ENCODE assay signal across 8 cellular contexts in genomic region chrX:150568320-150569154, GRCh38. TPM values are rescaled to one million over a fixed set of nuclear protein-coding genes. Genes with fewer than 3 reads are reported as not detected.
A peak's percentile ranks its signal among the peaks of the same experiment; 100 is the strongest.
DNase-seq lines count a peak whose midpoint lies in the region; ATAC-seq and TF ChIP-seq lines count a peak whose summit lies in the region.

MTM1 (plus strand) TSS chrX:150568621; CDS start chrX:150592615, 23,994 bp downstream.

- no peak within 1 kb of the TSS for H3K27ac ChIP-seq in KMS-11
- H3K27ac ChIP-seq in Panc1 (ENCODE audit: low read length) = peak within 1 kb of the TSS; percentile 87
- peak within 1 kb of the TSS; percentile 82 to 83 for H3K27ac ChIP-seq in esophagus (ENCODE audit: low read depth in 2 of 2, low read length in 1 of 2)
- H3K27ac ChIP-seq in mucosa of rectum (ENCODE audit: low read depth in 2 of 2, low read length in 2 of 2) = peak within 1 kb of the TSS; percentile 87 to 93

- peaks cover 43% of the 10 kb centered on the region for H3K4me1 ChIP-seq in KMS-11 (ENCODE audit: low read depth, poor library complexity, severe bottlenecking)
- peaks cover 40% of the 10 kb centered on the region for H3K4me1 ChIP-seq in Panc1 (ENCODE audit: control insufficient read depth, insufficient read depth, low read length)
- H3K4me1 ChIP-seq in esophagus (ENCODE audit: control insufficient read depth in 2 of 2, insufficient read depth in 2 of 2, low read length in 1 of 2) = no peaks in the 10 kb centered on the region
- peaks cover 13 to 29% of the 10 kb centered on the region in 2 donors for H3K4me1 ChIP-seq in mucosa of rectum (ENCODE audit: control insufficient read depth in 2 of 2, insufficient read depth in 2 of 2, low read length in 2 of 2)

- peaks cover 36% of the 10 kb centered on the region for H3K4me1 Mint-ChIP-seq in activated T-cell treated with anti-CD3 and anti-CD28 coated beads, Interleukin-2, amount 50 U/mL, for 4 hours (ENCODE audit: low read depth)

- H3K9ac ChIP-seq in KMS-11 = peak within 1 kb of the TSS; percentile 15; the same call in 1 of the 2 replicates
- H3K9ac ChIP-seq in mucosa of rectum (ENCODE audit: low read depth in 1 of 2, low read length in 2 of 2) = peak within 1 kb of the TSS; percentile 60 to 87

- H2AFZ ChIP-seq in KMS-11 (ENCODE audit: low read depth) = peak within 1 kb of the TSS; percentile 86

- 1 to 29% methylated on average over 71 to 89 of the region's 89 CpGs for WGBS in esophagus, 2 donors

- POLR2A ChIA-PET in Panc1 (lab: Charles Lee) = interaction anchor here (0.6 kb wide), 1 partner anchor 629 kb away, joined by 3 read pairs; no protein-coding TSS in a partner anchor

- H3K4me2 ChIP-seq in KMS-11 = peak within 1 kb of the TSS; percentile 88

- H3K36me3 ChIP-seq in KMS-11 (ENCODE audit: insufficient read depth) (no peaks in the 10 kb centered on the region), Panc1 (ENCODE audit: control insufficient read depth, insufficient read depth, low read length) (no peaks in the 10 kb centered on the region), esophagus (ENCODE audit: control insufficient read depth in 2 of 2, insufficient read depth in 2 of 2, low read length in 1 of 2) (no peaks in the 10 kb centered on the region), mucosa of rectum (ENCODE audit: control insufficient read depth in 2 of 2, insufficient read depth in 2 of 2, low read length in 2 of 2) (no peaks in the 10 kb centered on the region)

- H3K27me3 Mint-ChIP-seq in activated T-cell treated with anti-CD3 and anti-CD28 coated beads, Interleukin-2, amount 50 U/mL, for 4 hours (ENCODE audit: low read depth) = no peaks in the 10 kb centered on the region

- in situ Hi-C loops in Panc1 (cut with HindIII; ENCODE audit: low pct_unique_long_range_greater_than_20kb, low sequenced_read_pairs) = no loop called here

- H3K36me3 Mint-ChIP-seq in activated T-cell treated with anti-CD3 and anti-CD28 coated beads, Interleukin-2, amount 50 U/mL, for 4 hours (ENCODE audit: insufficient read depth) = no peaks in the 10 kb centered on the region

- no peaks in the 10 kb centered on the region for H3K9me3 Mint-ChIP-seq in activated T-cell treated with anti-CD3 and anti-CD28 coated beads, Interleukin-2, amount 50 U/mL, for 4 hours

- ATAC-seq in GM21786 (IDR thresholded peaks at IDR 0.05; ENCODE audit: unreplicated experiment) (peak; percentile 91), Panc1 (peak; percentile 94)
- peak; percentile 88 to 89 for ATAC-seq in activated T-cell treated with anti-CD3 and anti-CD28 coated beads, Interleukin-2, amount 50 U/mL, for 4 hours

- H4K20me1 ChIP-seq in KMS-11 (ENCODE audit: insufficient read depth) = no peaks in the 10 kb centered on the region

- peak within 1 kb of the TSS; percentile 84 for H3K4me3 Mint-ChIP-seq in activated T-cell treated with anti-CD3 and anti-CD28 coated beads, Interleukin-2, amount 50 U/mL, for 4 hours

- H3K4me3 ChIP-seq in KMS-11 (IDR thresholded peaks at IDR 0.05; ENCODE audit: insufficient read depth, low read depth, low read length) (no peak within 1 kb of the TSS), Panc1 (ENCODE audit: low read depth in 2 of 2, low read length in 2 of 2) (peak within 1 kb of the TSS; percentile 83 to 91), esophagus (ENCODE audit: low read depth in 1 of 2, low read length in 2 of 2) (peak within 1 kb of the TSS; percentile 63 to 78), mucosa of rectum (ENCODE audit: low read length in 2 of 2) (peak within 1 kb of the TSS; percentile 70 to 71)

- BruUV-seq in Panc1 (replicated peaks; lab: Mats Ljungman, UMichigan) = no TSS peak

- DNase-seq in DMS79 (lab: John Stamatoyannopoulos, UW) = peak; percentile 73
- peak; percentile 84 for DNase-seq in Panc1 (ENCODE audit: low read depth, low spot score)
- DNase-seq in activated T-cell treated with anti-CD3 and anti-CD28 coated beads, Interleukin-2, amount 50 U/mL, for 4 hours = peak; percentile 87
- DNase-seq in stimulated activated CD8-positive, alpha-beta memory T cell treated with anti-CD3 and anti-CD28 coated beads, Interleukin-4, amount 100 ng/mL, for 4 hours (ENCODE audit: low read depth in 2 of 2, low spot score in 1 of 2) = peak; percentile 64 to 85

- TF ChIP-seq CTCF in KMS-11 (conservative IDR thresholded peaks at IDR 0.05; ENCODE audit: low read depth, low read length) = no peak
- no peak for TF ChIP-seq CTCF in Panc1 (IDR thresholded peaks at IDR 0.05)

- H3K9me3 ChIP-seq in Panc1 (ENCODE audit: control insufficient read depth, insufficient read depth, low read depth, low read length) (no peaks in the 10 kb centered on the region), esophagus (ENCODE audit: control insufficient read depth in 2 of 2, insufficient read depth in 1 of 2, low read depth in 1 of 2, low read length in 1 of 2) (no peaks in the 10 kb centered on the region), mucosa of rectum (ENCODE audit: control insufficient read depth in 2 of 2, low read length in 2 of 2) (no peaks in the 10 kb centered on the region)

- CTCF ChIA-PET in Panc1 (lab: Charles Lee) = no interaction called here

- intact Hi-C loops in Panc1 (cut with micrococcal nuclease; ENCODE audit: unreplicated experiment) = no loop called here

- H3K27me3 ChIP-seq in KMS-11 (ENCODE audit: insufficient read depth, low read depth) (no peaks in the 10 kb centered on the region), Panc1 (ENCODE audit: control insufficient read depth, insufficient read depth, low read length) (no peaks in the 10 kb centered on the region), esophagus (ENCODE audit: control insufficient read depth in 1 of 2, insufficient read depth in 2 of 2, low read length in 2 of 2) (no peaks in the 10 kb centered on the region), mucosa of rectum (ENCODE audit: control insufficient read depth in 2 of 2, insufficient read depth in 2 of 2, low read length in 2 of 2) (no peaks in the 10 kb centered on the region)

- peaks cover 32% of the 10 kb centered on the region; the same call in 1 of the 2 replicates for H3K79me2 ChIP-seq in KMS-11 (ENCODE audit: insufficient read depth, low read depth)

RNA-seq across cellular contexts. Expression of gene MTM1, which starts in this region (rescaled TPM):
- 24.0 TPM for total RNA-seq in Panc1 (2021; ENCODE audit: unreplicated experiment)
- 9.9 TPM for polyA plus RNA-seq in Panc1 (2012; ENCODE audit: insufficient read length)
- total RNA-seq in activated T-cell treated with anti-CD3 and anti-CD28 coated beads, Interleukin-2, amount 50 U/mL, for 4 hours = 10 to 100 TPM; 14.9 to 17.2 (median 15.4) TPM
- polyA plus RNA-seq in esophagus = 1 to 10 TPM; 2.6 to 5.0 TPM
